ENCODE assay signal across 9 cellular contexts in the genomic region with DNA sequence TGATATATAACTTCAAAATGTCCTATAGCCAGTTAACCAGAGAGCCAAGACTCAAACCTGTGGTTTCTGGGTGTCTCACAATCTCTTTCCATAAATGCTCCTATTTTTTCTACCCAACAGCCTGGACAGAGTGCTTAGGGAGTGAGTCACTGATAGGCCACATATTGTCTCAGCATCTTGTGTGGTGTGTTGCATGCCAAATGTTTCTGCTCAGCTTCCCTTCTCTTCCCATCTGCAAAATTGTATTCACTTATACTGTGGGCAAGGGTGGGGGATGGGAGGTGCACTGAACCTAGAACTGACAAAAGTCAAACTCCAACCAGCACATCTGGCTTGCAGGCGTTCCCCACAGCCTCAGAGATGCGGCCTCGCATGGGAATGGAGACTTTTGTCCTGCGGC.
A peak's percentile ranks its signal among the peaks of the same experiment; 100 is the strongest.
DNase-seq lines count a peak whose midpoint lies in the region; FAIRE-seq and TF ChIP-seq lines count a peak whose summit lies in the region.
"Had no signal": no experiment of that assay in that cellular context is flagged by ENCODE, and none has a peak within 500 bp of the region (broad histone marks: within the 10 kb centered on the region; RNA-seq: fewer than 3 reads in every experiment).

No MANE protein-coding gene starts in this region.

- no peak for FAIRE-seq in GM19239 (lab: Jason Lieb, UNC)

- no peaks in the 10 kb centered on the region for H3K9me3 Mint-ChIP-seq in mesothelial cell of epicardium

- peaks cover 36% of the 10 kb centered on the region for H3K27me3 Mint-ChIP-seq in mesothelial cell of epicardium (ENCODE audit: low read depth)

- no peaks in the 10 kb centered on the region for H3K4me1 Mint-ChIP-seq in mesothelial cell of epicardium

- TF ChIP-seq CTCF in HFF-Myc (IDR thresholded peaks at IDR 0.05; ENCODE audit: low read depth, low read length, missing control alignments) (no peak), fibroblast of villous mesenchyme (IDR thresholded peaks at IDR 0.05; ENCODE audit: insufficient read depth, low read depth, low read length) (no peak), mesothelial cell of epicardium (IDR thresholded peaks at IDR 0.05; ENCODE audit: unreplicated experiment) (no peak)

- H3K4me3 ChIP-seq in HFF-Myc (replicated peaks; ENCODE audit: low read depth, low read length), result no peak overlapping the region
- no peak overlapping the region for H3K4me3 ChIP-seq in fibroblast of villous mesenchyme (ENCODE audit: low read depth, low read length)
- H3K4me3 ChIP-seq: PC-9 had no signal

- no peaks in the 10 kb centered on the region for H3K36me3 Mint-ChIP-seq in mesothelial cell of epicardium

- DNase-seq in HFF-Myc (ENCODE audit: extremely low read depth, low read depth) (peak; percentile 99), amniotic epithelial cell (ENCODE audit: low read depth) (peak; percentile 68), fibroblast of villous mesenchyme (ENCODE audit: low read depth) (peak; percentile 91), stromal cell of bone marrow (ENCODE audit: low read depth) (peak; percentile 60), GM19239 (ENCODE audit: insufficient read length, low spot score) (no peak), mesothelial cell of epicardium (ENCODE audit: low spot score in 2 of 2, unreplicated experiment in 2 of 2) (no peak), NCI-H2171 (lab: John Stamatoyannopoulos, UW) (no peak)
- DNase-seq: DND-41, PC-9 had no signal

- H3K4me3 Mint-ChIP-seq in mesothelial cell of epicardium, result no peak overlapping the region

- H3K27ac Mint-ChIP-seq in mesothelial cell of epicardium, result no peak overlapping the region

Comparison
In these comparisons a context has a peak if more than half of its experiments do, and no peak if none do; other contexts are left out.
1. DNase-seq: peak in HFF-Myc (single experiment), amniotic epithelial cell (single experiment), fibroblast of villous mesenchyme (single experiment) and stromal cell of bone marrow (single experiment); none in GM19239 (single experiment), mesothelial cell of epicardium (0 of 2) and NCI-H2171 (single experiment).